Comparison of ENCODE assay signal across 9 cellular contexts in genomic region chr17:29154516-29155234, GRCh38. TPM values are rescaled to one million over a fixed set of nuclear protein-coding genes. Genes with fewer than 3 reads are reported as not detected.
DNase-seq lines count a peak whose midpoint lies in the region; ATAC-seq and TF ChIP-seq lines count a peak whose summit lies in the region.
"Had no signal": no experiment of that assay in that cellular context is flagged by ENCODE, and none has a peak within 500 bp of the region (broad histone marks: within the 10 kb centered on the region; RNA-seq: fewer than 3 reads in every experiment).

No MANE protein-coding gene starts in this region.

- H3K27ac ChIP-seq in breast epithelium: peak overlapping the region; percentile 84 to 85
- H3K27ac ChIP-seq in upper lobe of right lung: peak overlapping the region; percentile 84

- peak; percentile 52 to 59 for ATAC-seq in activated T-cell treated with anti-CD3 and anti-CD28 coated beads, Interleukin-2, amount 50 U/mL, for 72 hours (replicated peaks in 1 of 2)
- ATAC-seq in upper lobe of right lung (peak; percentile 20), HG03039 (IDR thresholded peaks at IDR 0.05; ENCODE audit: unreplicated experiment) (no peak)

- H3K36me3 Mint-ChIP-seq in activated T-cell treated with anti-CD3 and anti-CD28 coated beads, Interleukin-2, amount 50 U/mL, for 72 hours (ENCODE audit: insufficient read depth in 2 of 2): no peaks in the 10 kb centered on the region

- H3K4me1 ChIP-seq in breast epithelium: peaks cover 28 to 68% of the 10 kb centered on the region in 2 donors
- H3K4me1 ChIP-seq in upper lobe of right lung: peaks cover 67% of the 10 kb centered on the region

- no peak for TF ChIP-seq CTCF in breast epithelium (IDR thresholded peaks at IDR 0.05)
- TF ChIP-seq CTCF in upper lobe of right lung (IDR thresholded peaks at IDR 0.05): no peak

- intact Hi-C loops in breast epithelium (cut with DNase I; ENCODE audit: low total_unique reads): no loop called here
- intact Hi-C loops in upper lobe of right lung (cut with DNase I): no loop called here

- no peaks in the 10 kb centered on the region for H3K9me3 Mint-ChIP-seq in activated T-cell treated with anti-CD3 and anti-CD28 coated beads, Interleukin-2, amount 50 U/mL, for 72 hours

- TF ChIP-seq POLR2A in breast epithelium (IDR thresholded peaks at IDR 0.05): no peak

- H3K4me3 ChIP-seq in breast epithelium (peak overlapping the region in 1 of 3 donors; percentile 16), upper lobe of right lung (no peak overlapping the region)

- peak overlapping the region; percentile 79 to 80 for H3K4me3 Mint-ChIP-seq in activated T-cell treated with anti-CD3 and anti-CD28 coated beads, Interleukin-2, amount 50 U/mL, for 72 hours

- H3K36me3 ChIP-seq in breast epithelium: no peaks in the 10 kb centered on the region
- no peaks in the 10 kb centered on the region for H3K36me3 ChIP-seq in upper lobe of right lung

- H3K27me3 Mint-ChIP-seq in activated T-cell treated with anti-CD3 and anti-CD28 coated beads, Interleukin-2, amount 50 U/mL, for 72 hours (ENCODE audit: low read depth): no peaks in the 10 kb centered on the region

- H3K9me3 ChIP-seq in breast epithelium (no peaks in the 10 kb centered on the region), upper lobe of right lung (no peaks in the 10 kb centered on the region)

- H3K27me3 ChIP-seq in breast epithelium (no peaks in the 10 kb centered on the region), upper lobe of right lung (no peaks in the 10 kb centered on the region)

- DNase-seq in activated T-cell treated with anti-CD3 and anti-CD28 coated beads, Interleukin-2, amount 50 U/mL, for 72 hours: no peak
- no peak for DNase-seq in activated T-cell treated with anti-CD3 and anti-CD28 coated beads, Interleukin-2, amount 50 U/mL, for 1 hour
- DNase-seq in breast epithelium (ENCODE audit: low spot score in 2 of 2) (peak; percentile 58 to 73), midbrain (lab: John Stamatoyannopoulos, UW) (peak; percentile 49), upper lobe of right lung (no peak), retina (no peak)
- no peak for DNase-seq in activated CD8-positive, alpha-beta memory T cell treated with anti-CD3 and anti-CD28 coated beads, Interleukin-2, amount 50 U/mL, for 4 hours
- DNase-seq: foreskin melanocyte had no signal

- peak overlapping the region; percentile 87 for H3K27ac Mint-ChIP-seq in activated T-cell treated with anti-CD3 and anti-CD28 coated beads, Interleukin-2, amount 50 U/mL, for 72 hours

- H3K4me1 Mint-ChIP-seq in activated T-cell treated with anti-CD3 and anti-CD28 coated beads, Interleukin-2, amount 50 U/mL, for 72 hours (ENCODE audit: low read depth): peaks cover 49% of the 10 kb centered on the region

RNA-seq across cellular contexts. Expression of gene MYO18A, which starts 25.5 kb away (rescaled TPM):
- total RNA-seq in activated T-cell treated with anti-CD3 and anti-CD28 coated beads, Interleukin-2, amount 50 U/mL, for 72 hours: 10 to 100 TPM; 49.5 to 51.2 TPM
- total RNA-seq in breast epithelium: 10 to 100 TPM; 31.5 to 71.1 (median 42.3) TPM
- total RNA-seq in upper lobe of right lung: 51.0 TPM

Comparison
In these comparisons a context has a peak if more than half of its experiments do, and no peak if none do; other contexts are left out.
1. DNase-seq: peak in breast epithelium (2 of 2) and midbrain (single experiment); none in activated T-cell treated with anti-CD3 and anti-CD28 coated beads, Interleukin-2, amount 50 U/mL, for 72 hours (0 of 2), activated T-cell treated with anti-CD3 and anti-CD28 coated beads, Interleukin-2, amount 50 U/mL, for 1 hour (single experiment), upper lobe of right lung (single experiment), retina (single experiment) and activated CD8-positive, alpha-beta memory T cell treated with anti-CD3 and anti-CD28 coated beads, Interleukin-2, amount 50 U/mL, for 4 hours (single experiment).